ENCODE assay signal across 1 cellular context in the genomic region with DNA sequence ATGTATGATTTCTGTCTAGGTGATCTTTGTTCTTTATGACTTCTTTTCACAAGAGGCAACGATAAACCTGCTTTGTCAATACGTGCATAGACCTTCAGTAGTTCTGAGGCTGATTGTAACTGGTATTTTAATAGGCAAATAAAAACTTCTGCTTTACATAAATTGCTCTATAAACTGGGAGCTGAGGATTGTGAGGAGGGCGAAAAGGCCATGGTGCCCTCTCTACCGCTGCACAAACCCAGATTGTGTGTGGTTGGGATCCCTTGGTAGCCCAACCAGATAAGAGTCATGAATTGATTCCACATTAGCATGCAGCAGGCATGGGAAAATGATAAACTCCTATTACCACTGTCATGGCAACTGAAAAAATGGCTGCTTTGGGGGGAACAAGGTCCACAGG.
TF ChIP-seq lines count a peak whose summit lies in the region.

No MANE protein-coding gene starts in this region.

TF ChIP-seq in GM23338, 12 proteins besides CTCF, POLR2A, EP300 and RAD21 (continued from another document):
- TF ChIP-seq, protein P1, sequence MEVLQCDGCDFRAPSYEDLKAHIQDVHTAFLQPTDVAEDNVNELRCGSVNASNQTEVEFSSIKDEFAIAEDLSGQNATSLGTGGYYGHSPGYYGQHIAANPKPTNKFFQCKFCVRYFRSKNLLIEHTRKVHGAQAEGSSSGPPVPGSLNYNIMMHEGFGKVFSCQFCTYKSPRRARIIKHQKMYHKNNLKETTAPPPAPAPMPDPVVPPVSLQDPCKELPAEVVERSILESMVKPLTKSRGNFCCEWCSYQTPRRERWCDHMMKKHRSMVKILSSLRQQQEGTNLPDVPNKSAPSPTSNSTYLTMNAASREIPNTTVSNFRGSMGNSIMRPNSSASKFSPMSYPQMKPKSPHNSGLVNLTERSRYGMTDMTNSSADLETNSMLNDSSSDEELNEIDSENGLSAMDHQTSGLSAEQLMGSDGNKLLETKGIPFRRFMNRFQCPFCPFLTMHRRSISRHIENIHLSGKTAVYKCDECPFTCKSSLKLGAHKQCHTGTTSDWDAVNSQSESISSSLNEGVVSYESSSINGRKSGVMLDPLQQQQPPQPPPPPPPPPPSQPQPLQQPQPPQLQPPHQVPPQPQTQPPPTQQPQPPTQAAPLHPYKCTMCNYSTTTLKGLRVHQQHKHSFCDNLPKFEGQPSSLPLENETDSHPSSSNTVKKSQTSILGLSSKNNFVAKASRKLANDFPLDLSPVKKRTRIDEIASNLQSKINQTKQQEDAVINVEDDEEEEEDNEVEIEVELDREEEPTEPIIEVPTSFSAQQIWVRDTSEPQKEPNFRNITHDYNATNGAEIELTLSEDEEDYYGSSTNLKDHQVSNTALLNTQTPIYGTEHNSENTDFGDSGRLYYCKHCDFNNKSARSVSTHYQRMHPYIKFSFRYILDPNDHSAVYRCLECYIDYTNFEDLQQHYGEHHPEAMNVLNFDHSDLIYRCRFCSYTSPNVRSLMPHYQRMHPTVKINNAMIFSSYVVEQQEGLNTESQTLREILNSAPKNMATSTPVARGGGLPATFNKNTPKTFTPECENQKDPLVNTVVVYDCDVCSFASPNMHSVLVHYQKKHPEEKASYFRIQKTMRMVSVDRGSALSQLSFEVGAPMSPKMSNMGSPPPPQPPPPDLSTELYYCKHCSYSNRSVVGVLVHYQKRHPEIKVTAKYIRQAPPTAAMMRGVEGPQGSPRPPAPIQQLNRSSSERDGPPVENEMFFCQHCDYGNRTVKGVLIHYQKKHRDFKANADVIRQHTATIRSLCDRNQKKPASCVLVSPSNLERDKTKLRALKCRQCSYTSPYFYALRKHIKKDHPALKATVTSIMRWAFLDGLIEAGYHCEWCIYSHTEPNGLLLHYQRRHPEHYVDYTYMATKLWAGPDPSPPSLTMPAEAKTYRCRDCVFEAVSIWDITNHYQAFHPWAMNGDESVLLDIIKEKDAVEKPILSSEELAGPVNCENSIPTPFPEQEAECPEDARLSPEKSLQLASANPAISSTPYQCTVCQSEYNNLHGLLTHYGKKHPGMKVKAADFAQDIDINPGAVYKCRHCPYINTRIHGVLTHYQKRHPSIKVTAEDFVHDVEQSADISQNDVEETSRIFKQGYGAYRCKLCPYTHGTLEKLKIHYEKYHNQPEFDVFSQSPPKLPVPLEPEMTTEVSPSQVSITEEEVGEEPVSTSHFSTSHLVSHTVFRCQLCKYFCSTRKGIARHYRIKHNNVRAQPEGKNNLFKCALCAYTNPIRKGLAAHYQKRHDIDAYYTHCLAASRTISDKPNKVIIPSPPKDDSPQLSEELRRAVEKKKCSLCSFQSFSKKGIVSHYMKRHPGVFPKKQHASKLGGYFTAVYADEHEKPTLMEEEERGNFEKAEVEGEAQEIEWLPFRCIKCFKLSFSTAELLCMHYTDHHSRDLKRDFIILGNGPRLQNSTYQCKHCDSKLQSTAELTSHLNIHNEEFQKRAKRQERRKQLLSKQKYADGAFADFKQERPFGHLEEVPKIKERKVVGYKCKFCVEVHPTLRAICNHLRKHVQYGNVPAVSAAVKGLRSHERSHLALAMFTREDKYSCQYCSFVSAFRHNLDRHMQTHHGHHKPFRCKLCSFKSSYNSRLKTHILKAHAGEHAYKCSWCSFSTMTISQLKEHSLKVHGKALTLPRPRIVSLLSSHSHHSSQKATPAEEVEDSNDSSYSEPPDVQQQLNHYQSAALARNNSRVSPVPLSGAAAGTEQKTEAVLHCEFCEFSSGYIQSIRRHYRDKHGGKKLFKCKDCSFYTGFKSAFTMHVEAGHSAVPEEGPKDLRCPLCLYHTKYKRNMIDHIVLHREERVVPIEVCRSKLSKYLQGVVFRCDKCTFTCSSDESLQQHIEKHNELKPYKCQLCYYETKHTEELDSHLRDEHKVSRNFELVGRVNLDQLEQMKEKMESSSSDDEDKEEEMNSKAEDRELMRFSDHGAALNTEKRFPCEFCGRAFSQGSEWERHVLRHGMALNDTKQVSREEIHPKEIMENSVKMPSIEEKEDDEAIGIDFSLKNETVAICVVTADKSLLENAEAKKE (CRISPR knock-in tag; IDR thresholded peaks at IDR 0.05): no peak
